ENCODE assay signal across 19 cellular contexts in genomic region chr6:167934426-167934864, GRCh38.
A peak's percentile ranks its signal among the peaks of the same experiment; 100 is the strongest.
DNase-seq lines count a peak whose midpoint lies in the region; ATAC-seq, FAIRE-seq and TF ChIP-seq lines count a peak whose summit lies in the region.
"Had no signal": no experiment of that assay in that cellular context is flagged by ENCODE, and none has a peak within 500 bp of the region (broad histone marks: within the 10 kb centered on the region; RNA-seq: fewer than 3 reads in every experiment).

No MANE protein-coding gene starts in this region.

- H3K27ac Mint-ChIP-seq in nephron: peak overlapping the region; percentile 15 to 80 (median 19)
- H3K27ac Mint-ChIP-seq: natural killer cell had no signal

- no peak for ATAC-seq in upper lobe of left lung (ENCODE audit: low FRiP score in 2 of 2)
- no peak for ATAC-seq in HG03342 (IDR thresholded peaks at IDR 0.05; ENCODE audit: unreplicated experiment)
- ATAC-seq: natural killer cell had no signal

- H3K4me3 Mint-ChIP-seq in nephron: no peak overlapping the region
- H3K4me3 Mint-ChIP-seq: natural killer cell had no signal

- H3K4me3 ChIP-seq in upper lobe of left lung: peak overlapping the region in 2 of 4 donors; percentile 14 to 23
- H3K4me3 ChIP-seq: thoracic aorta had no signal

- H3K4me1 Mint-ChIP-seq in nephron: peaks cover 10% of the 10 kb centered on the region
- H3K4me1 Mint-ChIP-seq: natural killer cell had no signal

- no peaks in the 10 kb centered on the region for H3K9me3 Mint-ChIP-seq in nephron
- H3K9me3 Mint-ChIP-seq: natural killer cell had no signal

- no peaks in the 10 kb centered on the region for H3K27me3 Mint-ChIP-seq in nephron (ENCODE audit: low read depth)

- TF ChIP-seq POLR2A in upper lobe of left lung (IDR thresholded peaks at IDR 0.05): no peak

- no peaks in the 10 kb centered on the region for H3K9me3 ChIP-seq in upper lobe of left lung
- H3K9me3 ChIP-seq: thoracic aorta had no signal

- peaks cover 43% of the 10 kb centered on the region for H3K36me3 Mint-ChIP-seq in nephron (ENCODE audit: low read depth)
- H3K36me3 Mint-ChIP-seq: natural killer cell had no signal

- H3K4me1 ChIP-seq in upper lobe of left lung: peaks cover 8 to 22% (median 16%) of the 10 kb centered on the region in 4 donors

- TF ChIP-seq EP300 in upper lobe of left lung (IDR thresholded peaks at IDR 0.05): no peak

- 64 to 71% methylated on average over 7 of the region's 7 CpGs for WGBS in upper lobe of left lung, 2 donors

- TF ChIP-seq CTCF in nephron (IDR thresholded peaks at IDR 0.05; ENCODE audit: unreplicated experiment in 3 of 3): no peak
- no peak for TF ChIP-seq CTCF in upper lobe of left lung (IDR thresholded peaks at IDR 0.05)

- H3K27ac ChIP-seq in upper lobe of left lung: peak overlapping the region; percentile 65 to 70 (median 68)
- H3K27ac ChIP-seq: epithelial cell of prostate, thoracic aorta had no signal

- FAIRE-seq in endometrium (lab: Jason Lieb, UNC) (peak; percentile 82), GM19239 (lab: Jason Lieb, UNC) (no peak)
- FAIRE-seq: H54, keratinocyte had no signal

- H3K36me3 ChIP-seq in upper lobe of left lung: peaks cover 0 to 31% (median 3%) of the 10 kb centered on the region in 4 donors
- H3K36me3 ChIP-seq: thoracic aorta had no signal

- no peaks in the 10 kb centered on the region for H3K27me3 ChIP-seq in upper lobe of left lung

- DNase-seq in kidney glomerular epithelial cell (lab: John Stamatoyannopoulos, UW) (peak; percentile 87), upper lobe of left lung (peak in 1 of 2 donors; percentile 67), GM19239 (ENCODE audit: insufficient read length, low spot score) (no peak), UCSD-AML1 (lab: John Stamatoyannopoulos, UW; ENCODE audit: unreplicated experiment) (no peak)
- DNase-seq: activated CD4-positive, CD25-positive, alpha-beta regulatory T cell treated with anti-CD3 and anti-CD28 coated beads, Interleukin-2, amount 50 U/mL, for 72 hours; activated gamma-delta T cell treated with Interleukin-2 at 50 U/mL for 16 hours; anterior cingulate cortex; natural killer cell; NCI-H1694; NCI-H446 treated with DMSO at 0.1 percent for 48 hours; SHP77; T-helper 2 cell had no signal
